In genomic region chr22:19143967-19144400, GRCh38 we compare ENCODE assay signal across 1 cellular context.
A peak's percentile ranks its signal among the peaks of the same experiment; 100 is the strongest.
TF ChIP-seq lines count a peak whose summit lies in the region.

No MANE protein-coding gene starts in this region.

TF ChIP-seq in GM12878, 131 proteins besides CTCF, POLR2A, EP300 and RAD21:
- TF ChIP-seq POLR2AphosphoS5 (IDR thresholded peaks at IDR 0.05; ENCODE audit: low read length) (0 out of 2 replicates have a peak, but pooled peaks have one; percentile 23), ESRRA (IDR thresholded peaks at IDR 0.05; ENCODE audit: low read length) (no peak)
